In the genomic region with DNA sequence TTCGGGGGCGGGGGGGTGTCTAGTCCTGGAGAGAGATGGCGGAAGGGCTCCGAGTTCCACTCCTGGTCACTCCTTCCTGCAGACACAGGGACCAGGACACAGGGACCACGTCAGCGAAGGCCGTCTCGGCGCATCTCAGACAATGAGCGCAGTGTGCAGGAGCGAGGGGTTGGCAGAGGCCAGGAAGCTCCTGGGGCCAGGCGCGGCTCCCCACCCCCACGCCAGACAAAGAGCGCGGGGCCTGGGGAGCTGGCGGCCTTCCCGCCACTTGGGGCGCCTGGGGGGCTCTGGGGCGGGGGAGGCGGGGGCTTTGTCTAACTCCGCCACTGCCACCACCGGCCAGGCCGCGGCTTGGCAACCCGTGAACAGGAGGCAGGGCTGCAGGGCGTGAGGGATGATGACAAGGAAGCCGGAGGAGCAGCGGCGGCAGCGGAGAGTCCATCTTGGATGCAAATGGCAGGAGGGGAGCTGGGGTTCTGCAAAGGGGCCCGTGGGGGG, we compare ENCODE assay signal across 1 cellular context.
TF ChIP-seq lines count a peak whose summit lies in the region.

No MANE protein-coding gene starts in this region.

TF ChIP-seq in H1, 55 proteins besides CTCF, POLR2A, EP300 and RAD21:
- no peak for TF ChIP-seq JUN (IDR thresholded peaks at IDR 0.05; ENCODE audit: low read depth, low read length)
- TF ChIP-seq ZNF274 (IDR thresholded peaks at IDR 0.05; ENCODE audit: borderline replicate concordance, extremely low read depth, low read length), result no peak
- no peak for TF ChIP-seq CHD2 (IDR thresholded peaks at IDR 0.05; ENCODE audit: low read length)
- 0 out of 4 replicates have a peak, but pooled peaks of 1 of the 2 experiments have one; percentile 68 for TF ChIP-seq SIN3A (conservative IDR thresholded peaks at IDR 0.05 in 1 of 2, IDR thresholded peaks at IDR 0.05 in 1 of 2; ENCODE audit: low read depth in 1 of 2, low read length in 2 of 2)
- 0 out of 4 replicates have a peak, but pooled peaks of 1 of the 2 experiments have one; percentile 13 for TF ChIP-seq HDAC2 (IDR thresholded peaks at IDR 0.05; ENCODE audit: borderline replicate concordance in 1 of 2, low read depth in 2 of 2, low read length in 2 of 2)
- no peak for TF ChIP-seq EZH2 (IDR thresholded peaks at IDR 0.05; ENCODE audit: low read depth, low read length, severe bottlenecking)
- TF ChIP-seq POLR2AphosphoS5 (IDR thresholded peaks at IDR 0.05; ENCODE audit: low read depth, low read length), result peak; percentile 91
- TF ChIP-seq, protein P1, sequence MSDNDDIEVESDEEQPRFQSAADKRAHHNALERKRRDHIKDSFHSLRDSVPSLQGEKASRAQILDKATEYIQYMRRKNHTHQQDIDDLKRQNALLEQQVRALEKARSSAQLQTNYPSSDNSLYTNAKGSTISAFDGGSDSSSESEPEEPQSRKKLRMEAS (IDR thresholded peaks at IDR 0.05), result peak; percentile 39; the same call in 1 of the 2 replicates
- TF ChIP-seq TCF12 (IDR thresholded peaks at IDR 0.05; ENCODE audit: low read depth, low read length), result no peak
- TF ChIP-seq TBP (IDR thresholded peaks at IDR 0.05; ENCODE audit: low read depth, low read length), result no peak; the same call in 1 of the 2 replicates
- TF ChIP-seq BCL11A (IDR thresholded peaks at IDR 0.05; ENCODE audit: low read depth in 2 of 2, low read length in 2 of 2), result no peak
- TF ChIP-seq ASH2L (IDR thresholded peaks at IDR 0.05; ENCODE audit: low read length), result peak; percentile 42
- TF ChIP-seq YY1 (IDR thresholded peaks at IDR 0.05; ENCODE audit: low read depth, low read length), result peak; percentile 89
- TF ChIP-seq KDM1A (IDR thresholded peaks at IDR 0.05; ENCODE audit: borderline replicate concordance, low read length), result no peak
- TF ChIP-seq, protein P2, sequence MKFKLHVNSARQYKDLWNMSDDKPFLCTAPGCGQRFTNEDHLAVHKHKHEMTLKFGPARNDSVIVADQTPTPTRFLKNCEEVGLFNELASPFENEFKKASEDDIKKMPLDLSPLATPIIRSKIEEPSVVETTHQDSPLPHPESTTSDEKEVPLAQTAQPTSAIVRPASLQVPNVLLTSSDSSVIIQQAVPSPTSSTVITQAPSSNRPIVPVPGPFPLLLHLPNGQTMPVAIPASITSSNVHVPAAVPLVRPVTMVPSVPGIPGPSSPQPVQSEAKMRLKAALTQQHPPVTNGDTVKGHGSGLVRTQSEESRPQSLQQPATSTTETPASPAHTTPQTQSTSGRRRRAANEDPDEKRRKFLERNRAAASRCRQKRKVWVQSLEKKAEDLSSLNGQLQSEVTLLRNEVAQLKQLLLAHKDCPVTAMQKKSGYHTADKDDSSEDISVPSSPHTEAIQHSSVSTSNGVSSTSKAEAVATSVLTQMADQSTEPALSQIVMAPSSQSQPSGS (IDR thresholded peaks at IDR 0.05; ENCODE audit: low read length), result no peak
- TF ChIP-seq TAF1 (IDR thresholded peaks at IDR 0.05; ENCODE audit: low read depth, low read length), result peak; percentile 66; the same call in 1 of the 2 replicates
- TF ChIP-seq PHF8 (conservative IDR thresholded peaks at IDR 0.05; ENCODE audit: low read depth, low read length), result no peak
- TF ChIP-seq CBX5 (IDR thresholded peaks at IDR 0.05; ENCODE audit: low read depth, low read length), result no peak
- TF ChIP-seq FOSL1 (IDR thresholded peaks at IDR 0.05; ENCODE audit: insufficient read depth, low read depth, low read length), result no peak
- TF ChIP-seq, protein P3, sequence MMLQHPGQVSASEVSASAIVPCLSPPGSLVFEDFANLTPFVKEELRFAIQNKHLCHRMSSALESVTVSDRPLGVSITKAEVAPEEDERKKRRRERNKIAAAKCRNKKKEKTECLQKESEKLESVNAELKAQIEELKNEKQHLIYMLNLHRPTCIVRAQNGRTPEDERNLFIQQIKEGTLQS (IDR thresholded peaks at IDR 0.05; ENCODE audit: insufficient read depth, low read depth, low read length), result no peak
- TF ChIP-seq JUND (IDR thresholded peaks at IDR 0.05; ENCODE audit: low read length), result no peak
- TF ChIP-seq SRF (IDR thresholded peaks at IDR 0.05; ENCODE audit: low read depth, low read length), result no peak
- no peak for TF ChIP-seq MAFK (IDR thresholded peaks at IDR 0.05; ENCODE audit: low read depth, low read length)
- no peak for TF ChIP-seq KDM4A (IDR thresholded peaks at IDR 0.05; ENCODE audit: low read depth, low read length, severe bottlenecking)
- no peak for TF ChIP-seq NRF1 (IDR thresholded peaks at IDR 0.05; ENCODE audit: low read depth, low read length)
